In the genomic region with DNA sequence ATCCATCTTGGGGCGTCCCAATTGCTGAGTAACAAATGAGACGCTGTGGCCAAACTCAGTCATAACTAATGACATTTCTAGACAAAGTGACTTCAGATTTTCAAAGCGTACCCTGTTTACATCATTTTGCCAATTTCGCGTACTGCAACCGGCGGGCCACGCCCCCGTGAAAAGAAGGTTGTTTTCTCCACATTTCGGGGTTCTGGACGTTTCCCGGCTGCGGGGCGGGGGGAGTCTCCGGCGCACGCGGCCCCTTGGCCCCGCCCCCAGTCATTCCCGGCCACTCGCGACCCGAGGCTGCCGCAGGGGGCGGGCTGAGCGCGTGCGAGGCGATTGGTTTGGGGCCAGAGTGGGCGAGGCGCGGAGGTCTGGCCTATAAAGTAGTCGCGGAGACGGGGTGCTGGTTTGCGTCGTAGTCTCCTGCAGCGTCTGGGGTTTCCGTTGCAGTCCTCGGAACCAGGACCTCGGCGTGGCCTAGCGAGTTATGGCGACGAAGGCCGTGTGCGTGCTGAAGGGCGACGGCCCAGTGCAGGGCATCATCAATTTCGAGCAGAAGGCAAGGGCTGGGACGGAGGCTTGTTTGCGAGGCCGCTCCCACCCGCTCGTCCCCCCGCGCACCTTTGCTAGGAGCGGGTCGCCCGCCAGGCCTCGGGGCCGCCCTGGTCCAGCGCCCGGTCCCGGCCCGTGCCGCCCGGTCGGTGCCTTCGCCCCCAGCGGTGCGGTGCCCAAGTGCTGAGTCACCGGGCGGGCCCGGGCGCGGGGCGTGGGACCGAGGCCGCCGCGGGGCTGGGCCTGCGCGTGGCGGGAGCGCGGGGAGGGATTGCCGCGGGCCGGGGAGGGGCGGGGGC, we compare ENCODE assay signal across 8 cellular contexts. TPM values are rescaled to one million over a fixed set of nuclear protein-coding genes. Genes with fewer than 3 reads are reported as not detected.
DNase-seq lines count a peak whose midpoint lies in the region; ATAC-seq and TF ChIP-seq lines count a peak whose summit lies in the region.

A gene (plus strand): TSS at position 408 of the 848 bp plus-strand sequence. CDS start 77 bp downstream, at position 485.

- H3K27ac ChIP-seq in gastroesophageal sphincter (peak within 1 kb of the TSS; percentile 85 to 96 (median 94)), neutrophil (peak within 1 kb of the TSS; percentile 65)

- TF ChIP-seq CTCF in GM06990 (IDR thresholded peaks at IDR 0.05; ENCODE audit: insufficient read depth, low read length, poor library complexity, severe bottlenecking) (no peak), NB4 (IDR thresholded peaks at IDR 0.05; ENCODE audit: low read depth, low read length) (no peak), gastroesophageal sphincter (IDR thresholded peaks at IDR 0.05) (peak in 2 of 4 experiments; percentile 49 to 56), neutrophil (IDR thresholded peaks at IDR 0.05) (no peak), subcutaneous adipose tissue (IDR thresholded peaks at IDR 0.05; ENCODE audit: low read depth) (no peak)

- no peak for TF ChIP-seq EP300 in gastroesophageal sphincter (IDR thresholded peaks at IDR 0.05)

- H3K27me3 ChIP-seq in GM06990 (replicated peaks; ENCODE audit: control insufficient read depth, insufficient read depth, low read length) (no peaks in the 10 kb centered on the region), gastroesophageal sphincter (no peaks in the 10 kb centered on the region), neutrophil (peaks cover 34% of the 10 kb centered on the region)

- intact Hi-C loops in activated naive CD4-positive, alpha-beta T cell treated with anti-CD3 and anti-CD28 coated beads for 36 hours (cut with micrococcal nuclease) = loop anchor here (1.0 to 10.0 kb wide), 9 partner anchors 10 to 945 kb away; a partner anchor contains a TSS

- H3K36me3 ChIP-seq in GM06990 (ENCODE audit: control insufficient read depth, insufficient read depth, low read length) = peaks cover 3% of the 10 kb centered on the region
- peaks cover 0 to 21% of the 10 kb centered on the region in 2 donors for H3K36me3 ChIP-seq in gastroesophageal sphincter
- no peaks in the 10 kb centered on the region for H3K36me3 ChIP-seq in neutrophil

- peaks cover 31% of the 10 kb centered on the region for H3K36me3 Mint-ChIP-seq in activated naive CD4-positive, alpha-beta T cell treated with anti-CD3 and anti-CD28 coated beads for 36 hours (ENCODE audit: low read depth)

- peak within 1 kb of the TSS; percentile 99 for H3K27ac Mint-ChIP-seq in activated naive CD4-positive, alpha-beta T cell treated with anti-CD3 and anti-CD28 coated beads for 36 hours

- DNase-seq in GM06990 (ENCODE audit: extremely low read depth, insufficient read length) (peak; percentile 95), NB4 (ENCODE audit: low read depth) (peak; percentile 94), SK-N-DZ (ENCODE audit: low spot score) (peak; percentile 90)
- DNase-seq in activated naive CD4-positive, alpha-beta T cell treated with anti-CD3 and anti-CD28 coated beads for 36 hours = peak; percentile 95

- peaks cover 0 to 49% (median 13%) of the 10 kb centered on the region in 3 donors for H3K4me1 ChIP-seq in gastroesophageal sphincter
- peaks cover 8 to 11% of the 10 kb centered on the region in 2 experiments for H3K4me1 ChIP-seq in neutrophil (ENCODE audit: control insufficient read depth in 1 of 2, insufficient read depth in 1 of 2, low read depth in 1 of 2, low read length in 1 of 2)

- TF ChIP-seq POLR2A in NB4 (IDR thresholded peaks at IDR 0.05; ENCODE audit: extremely low read depth, insufficient read length) (peak; percentile 98), gastroesophageal sphincter (IDR thresholded peaks at IDR 0.05) (peak; percentile 89)

- H3K9me3 ChIP-seq in gastroesophageal sphincter = no peaks in the 10 kb centered on the region
- H3K9me3 ChIP-seq in neutrophil = no peaks in the 10 kb centered on the region

- peaks cover 68% of the 10 kb centered on the region for H3K4me1 Mint-ChIP-seq in activated naive CD4-positive, alpha-beta T cell treated with anti-CD3 and anti-CD28 coated beads for 36 hours (ENCODE audit: low read depth)

- H3K4me3 ChIP-seq in GM06990 (replicated peaks; ENCODE audit: low read depth, low read length) = peak within 1 kb of the TSS; percentile 80
- H3K4me3 ChIP-seq in NB4 (ENCODE audit: low read depth, low read length) = peak within 1 kb of the TSS; percentile 92
- H3K4me3 ChIP-seq in gastroesophageal sphincter = peak within 1 kb of the TSS; percentile 77 to 88
- peak within 1 kb of the TSS; percentile 82 to 84 for H3K4me3 ChIP-seq in neutrophil (ENCODE audit: low read depth in 1 of 2, low read length in 1 of 2)

- WGBS in gastroesophageal sphincter (ENCODE audit: low coverage in 1 of 2), 2 donors = 0% methylated on average over 8 to 11 of the region's 91 CpGs

- peak within 1 kb of the TSS; percentile 100 for H3K4me3 Mint-ChIP-seq in activated naive CD4-positive, alpha-beta T cell treated with anti-CD3 and anti-CD28 coated beads for 36 hours

- CTCF ChIA-PET in activated naive CD4-positive, alpha-beta T cell treated with anti-CD3 and anti-CD28 coated beads for 36 hours (lab: Charles Lee) = no interaction called here

- ATAC-seq in HG02571 (IDR thresholded peaks at IDR 0.05; ENCODE audit: unreplicated experiment) (peak; percentile 95), gastroesophageal sphincter (peak; percentile 97)

- H3K9me3 Mint-ChIP-seq in activated naive CD4-positive, alpha-beta T cell treated with anti-CD3 and anti-CD28 coated beads for 36 hours = no peaks in the 10 kb centered on the region

- no peaks in the 10 kb centered on the region for H3K27me3 Mint-ChIP-seq in activated naive CD4-positive, alpha-beta T cell treated with anti-CD3 and anti-CD28 coated beads for 36 hours (ENCODE audit: low read depth)

RNA-seq across cellular contexts. Expression of the gene that starts here (rescaled TPM):
- 329 and 331 TPM in 2 replicates for polyA plus RNA-seq in SK-N-DZ (2014; cell fraction: cytosol; rRNA removed)
- polyA plus RNA-seq in SK-N-DZ (2014; cell fraction: nucleus; rRNA removed) = 161 and 256 TPM in 2 replicates
- 100 to 1,000 TPM; 281 to 297 TPM for total RNA-seq in activated naive CD4-positive, alpha-beta T cell treated with anti-CD3 and anti-CD28 coated beads for 36 hours
- total RNA-seq in gastroesophageal sphincter (100 to 1,000 TPM; 219 to 337 (median 248) TPM), subcutaneous adipose tissue (100 to 1,000 TPM; 237 to 410 (median 328) TPM)

Comparison
In these comparisons a context has a peak if more than half of its experiments do, and no peak if none do; other contexts are left out.
1. Peak in every context shown above with its lines: DNase-seq, ATAC-seq, H3K4me3 ChIP-seq and H3K27ac ChIP-seq.